ENCODE assay signal across 20 cellular contexts in genomic region chrX:15496809-15497208, GRCh38. TPM values are rescaled to one million over a fixed set of nuclear protein-coding genes. Genes with fewer than 3 reads are reported as not detected.
DNase-seq lines count a peak whose midpoint lies in the region; ATAC-seq, FAIRE-seq and TF ChIP-seq lines count a peak whose summit lies in the region.
"Had no signal": no experiment of that assay in that cellular context is flagged by ENCODE, and none has a peak within 500 bp of the region (broad histone marks: within the 10 kb centered on the region; RNA-seq: fewer than 3 reads in every experiment).

No MANE protein-coding gene starts in this region.

- WGBS in mammary epithelial cell (ENCODE audit: low coverage, missing lambda C conversion rate): 20% methylated on average over 4 of the region's 4 CpGs

- ATAC-seq in HG03139 (IDR thresholded peaks at IDR 0.05; ENCODE audit: unreplicated experiment) (no peak), left lung (no peak), GM19452 (IDR thresholded peaks at IDR 0.05; ENCODE audit: unreplicated experiment) (no peak)

- peak; percentile 26 for FAIRE-seq in keratinocyte (lab: Jason Lieb, UNC)
- FAIRE-seq: D721Med, H54 had no signal

- H2AFZ ChIP-seq in mammary epithelial cell (ENCODE audit: low read depth, low read length) (peak overlapping the region; percentile 72), keratinocyte (ENCODE audit: control insufficient read depth, low read length) (peak overlapping the region; percentile 23)

- H4K20me1 ChIP-seq in mammary epithelial cell (ENCODE audit: insufficient read depth, low read length) (no peaks in the 10 kb centered on the region), keratinocyte (ENCODE audit: control insufficient read depth, extremely low read depth, insufficient read depth, low read length) (no peaks in the 10 kb centered on the region)

- H3K27me3 ChIP-seq in mammary epithelial cell (ENCODE audit: insufficient read depth, low read length): no peaks in the 10 kb centered on the region
- peaks cover 0 to 34% of the 10 kb centered on the region in 2 donors for H3K27me3 ChIP-seq in breast epithelium
- no peaks in the 10 kb centered on the region for H3K27me3 ChIP-seq in keratinocyte (ENCODE audit: control insufficient read depth, extremely low read depth, insufficient read depth, low read length)
- peaks cover 0 to 13% of the 10 kb centered on the region in 2 donors for H3K27me3 ChIP-seq in left lung
- H3K27me3 ChIP-seq: BE2C had no signal

- DNase-seq in mammary epithelial cell (peak; percentile 3), breast epithelium (ENCODE audit: low spot score in 2 of 2) (no peak), SK-MEL-5 (ENCODE audit: low read depth, low spot score) (peak; percentile 53), keratinocyte (ENCODE audit: low read depth, low spot score) (no peak), left lung (no peak)
- DNase-seq: ACHN; BE2C; C1 segment of cervical spinal cord; Caco-2; CD4-positive, CD25-positive, alpha-beta regulatory T cell; CD8-positive, alpha-beta memory T cell; DMS79; GF-D8; HCEC 1CT had no signal

- no peak for TF ChIP-seq POLR2A in breast epithelium (IDR thresholded peaks at IDR 0.05)

- H3K4me3 ChIP-seq in mammary epithelial cell (replicated peaks in 1 of 3; ENCODE audit: insufficient read depth in 1 of 3, low read depth in 2 of 3, low read length in 3 of 3): no peak overlapping the region
- no peak overlapping the region for H3K4me3 ChIP-seq in breast epithelium
- H3K4me3 ChIP-seq in keratinocyte (ENCODE audit: control insufficient read depth in 2 of 3, extremely low read depth in 1 of 3, insufficient read depth in 2 of 3, low read depth in 1 of 3, low read length in 3 of 3): no peak overlapping the region
- H3K4me3 ChIP-seq in left lung: no peak overlapping the region

- dilution Hi-C loops in mammary epithelial cell (cut with HindIII; ENCODE audit: low sequenced_read_pairs): no loop called here
- dilution Hi-C loops in keratinocyte (cut with MboI; ENCODE audit: extremely low pct_ligation_motif_present, low sequenced_read_pairs): no loop called here

- H3K9me3 ChIP-seq in mammary epithelial cell (replicated peaks; ENCODE audit: insufficient read depth, low read length) (no peaks in the 10 kb centered on the region), breast epithelium (no peaks in the 10 kb centered on the region), keratinocyte (ENCODE audit: control insufficient read depth, low read depth, low read length) (no peaks in the 10 kb centered on the region), left lung (no peaks in the 10 kb centered on the region)
- H3K9me3 ChIP-seq: BE2C, Caco-2 had no signal

- no peak for TF ChIP-seq CTCF in mammary epithelial cell (conservative IDR thresholded peaks at IDR 0.05 in 1 of 2, IDR thresholded peaks at IDR 0.05 in 1 of 2; ENCODE audit: extremely low read depth in 1 of 2, insufficient read depth in 1 of 2, low read depth in 1 of 2, low read length in 2 of 2)
- no peak for TF ChIP-seq CTCF in breast epithelium (IDR thresholded peaks at IDR 0.05)
- TF ChIP-seq CTCF in keratinocyte (optimal IDR thresholded peaks at IDR 0.05 in 1 of 3, IDR thresholded peaks at IDR 0.05 in 1 of 3, conservative IDR thresholded peaks at IDR 0.05 in 1 of 3; ENCODE audit: extremely low read depth in 1 of 3, insufficient read depth in 2 of 3, low read length in 3 of 3): no peak
- no peak for TF ChIP-seq CTCF in left lung (IDR thresholded peaks at IDR 0.05)

- H3K9me1 ChIP-seq in keratinocyte (ENCODE audit: control insufficient read depth, extremely low read depth, insufficient read depth, low read length): no peaks in the 10 kb centered on the region

- CTCF ChIA-PET in mammary epithelial cell (lab: Charles Lee; ENCODE audit: low non-redundant PET): no interaction called here

- H3K79me2 ChIP-seq in mammary epithelial cell (ENCODE audit: insufficient read depth, low read length) (peaks cover 10% of the 10 kb centered on the region), keratinocyte (ENCODE audit: control insufficient read depth, insufficient read depth, low read length) (no peaks in the 10 kb centered on the region)

- H3K4me2 ChIP-seq in mammary epithelial cell (ENCODE audit: insufficient read depth, low read depth, low read length) (no peak overlapping the region), keratinocyte (ENCODE audit: control insufficient read depth, extremely low read depth, insufficient read depth, low read depth, low read length) (no peak overlapping the region)

- in situ Hi-C loops in mammary epithelial cell (cut with MboI; ENCODE audit: low sequenced_read_pairs in 2 of 2): loop anchor here in 1 of 2 donors (5.0 to 25.0 kb wide), 2 partner anchors 70 to 165 kb away; partner anchors contain the start of gene CLTRN
- in situ Hi-C loops in SK-MEL-5 (cut with HindIII; ENCODE audit: low pct_unique_long_range_greater_than_20kb, low sequenced_read_pairs): no loop called here

- H3K9ac ChIP-seq in mammary epithelial cell (ENCODE audit: insufficient read depth, low read length) (no peak overlapping the region), keratinocyte (ENCODE audit: control insufficient read depth, extremely low read depth, insufficient read depth, low read length) (no peak overlapping the region)

- H3K27ac ChIP-seq in mammary epithelial cell (ENCODE audit: insufficient read depth, low read depth, low read length) (no peak overlapping the region), breast epithelium (no peak overlapping the region), keratinocyte (ENCODE audit: control insufficient read depth, insufficient read depth, low read length) (no peak overlapping the region), left lung (no peak overlapping the region)
- H3K27ac ChIP-seq: HL-60 had no signal

- no peaks in the 10 kb centered on the region for H3K36me3 ChIP-seq in mammary epithelial cell (ENCODE audit: insufficient read depth, low read length)
- H3K36me3 ChIP-seq in breast epithelium: no peaks in the 10 kb centered on the region
- no peaks in the 10 kb centered on the region for H3K36me3 ChIP-seq in keratinocyte (ENCODE audit: control insufficient read depth in 2 of 2, extremely low read depth in 1 of 2, insufficient read depth in 2 of 2, low read length in 2 of 2)
- H3K36me3 ChIP-seq in left lung: no peaks in the 10 kb centered on the region
- H3K36me3 ChIP-seq: BE2C had no signal

- intact Hi-C loops in mammary epithelial cell (cut with micrococcal nuclease) (no loop called here), breast epithelium (cut with DNase I; ENCODE audit: low total_unique reads) (no loop called here), left lung (cut with DNase I) (no loop called here)

- H3K4me1 ChIP-seq in mammary epithelial cell (ENCODE audit: insufficient read depth, low read length) (peaks cover 40% of the 10 kb centered on the region), breast epithelium (no peaks in the 10 kb centered on the region), keratinocyte (ENCODE audit: control insufficient read depth, extremely low read depth, insufficient read depth, low read length) (peaks cover 21% of the 10 kb centered on the region), left lung (no peaks in the 10 kb centered on the region)
- H3K4me1 ChIP-seq: BE2C had no signal

- no TSS peak for BruUV-seq in mammary epithelial cell (replicated peaks; lab: Mats Ljungman, UMichigan)

RNA-seq across cellular contexts. Expression of gene PIR, which starts 3.7 kb away (rescaled TPM):
- total RNA-seq in mammary epithelial cell (10 to 100 TPM; 32.8 to 40.9 TPM), breast epithelium (10 to 100 TPM; 11.6 to 20.6 (median 14.4) TPM), left lung (10 to 100 TPM; 16.5 to 32.7 TPM)
- polyA plus RNA-seq in mammary epithelial cell (47.8 TPM), keratinocyte (17.5 to 23.2 TPM (median 20.2 TPM) in 3 replicates)
- polyA minus RNA-seq in mammary epithelial cell (28.3 TPM), keratinocyte (4.9 to 9.0 TPM (median 8.4 TPM) in 3 replicates)
- 333 and 344 TPM in 2 replicates for total RNA-seq in SK-MEL-5 (2014; rRNA removed; shearing (Covaris generic))
- 230 TPM in 2 replicates for polyA plus RNA-seq in SK-MEL-5 (2015; cell fraction: cytosol; rRNA removed)
- 185 and 187 TPM in 2 replicates for polyA plus RNA-seq in SK-MEL-5 (2015; cell fraction: nucleus; rRNA removed)
- 16.3 TPM for polyA plus RNA-seq in keratinocyte (2011; ENCODE audit: low read depth)
- 17.8 and 26.2 TPM in 2 replicates for polyA plus RNA-seq in keratinocyte (2011; cell fraction: cytosol; rRNA removed)
- 13.3 and 14.2 TPM in 2 replicates for polyA plus RNA-seq in keratinocyte (2011; cell fraction: nucleus; rRNA removed)
- 18.8 and 18.9 TPM in 2 replicates for polyA plus RNA-seq in keratinocyte (2012; ENCODE audit: low replicate concordance)
- polyA minus RNA-seq in keratinocyte (2011; cell fraction: cytosol; rRNA and poly(A)+ RNA removed): 7.3 TPM
- 3.3 and 7.4 TPM in 2 replicates for polyA minus RNA-seq in keratinocyte (2011; cell fraction: nucleus; rRNA and poly(A)+ RNA removed)
- total RNA-seq: CD4-positive, CD25-positive, alpha-beta regulatory T cell had no signal

RNA-seq across cellular contexts. Expression of gene BMX, which starts 3.8 kb away (rescaled TPM):
- under 1 TPM; 0.33 to 0.49 TPM for total RNA-seq in mammary epithelial cell
- polyA plus RNA-seq in mammary epithelial cell: 0.16 TPM
- not detected for polyA minus RNA-seq in mammary epithelial cell
- 1 to 10 TPM; 2.3 to 4.2 (median 3.9) TPM for total RNA-seq in breast epithelium
- 0.32 and 0.40 TPM in 2 replicates for total RNA-seq in SK-MEL-5 (2014; rRNA removed; shearing (Covaris generic))
- polyA plus RNA-seq in SK-MEL-5 (2015; cell fraction: cytosol; rRNA removed): 0.18 and 0.32 TPM in 2 replicates
- polyA plus RNA-seq in SK-MEL-5 (2015; cell fraction: nucleus; rRNA removed): 0.65 TPM in 1 of 2 replicates, not detected in the other
- 0.04 to 0.09 TPM (median 0.06 TPM) in 3 replicates for polyA plus RNA-seq in keratinocyte
- 0.14 TPM for polyA plus RNA-seq in keratinocyte (2011; ENCODE audit: low read depth)
- 0.04 TPM in 1 of 2 replicates, not detected in the other for polyA plus RNA-seq in keratinocyte (2011; cell fraction: cytosol; rRNA removed)
- 0.08 TPM in 1 of 2 replicates, not detected in the other for polyA plus RNA-seq in keratinocyte (2011; cell fraction: nucleus; rRNA removed)
- polyA plus RNA-seq in keratinocyte (2012; ENCODE audit: low replicate concordance): 0.13 and 0.14 TPM in 2 replicates
- not detected in 3 replicates for polyA minus RNA-seq in keratinocyte
- not detected for polyA minus RNA-seq in keratinocyte (2011; cell fraction: cytosol; rRNA and poly(A)+ RNA removed)
- not detected in 2 replicates for polyA minus RNA-seq in keratinocyte (2011; cell fraction: nucleus; rRNA and poly(A)+ RNA removed)
- total RNA-seq in left lung: 1 to 10 TPM; 2.6 to 3.8 TPM
- total RNA-seq: A172; Caco-2; CD4-positive, CD25-positive, alpha-beta regulatory T cell; CD8-positive, alpha-beta memory T cell had no signal
- polyA plus RNA-seq: CD4-positive, CD25-positive, alpha-beta regulatory T cell; CD8-positive, alpha-beta memory T cell had no signal

Comparison
In these comparisons a context has a peak if more than half of its experiments do, and no peak if none do; other contexts are left out.
1. DNase-seq: peak in mammary epithelial cell (single experiment) and SK-MEL-5 (single experiment); none in breast epithelium (0 of 2), keratinocyte (single experiment) and left lung (0 of 2).